15 cellular contexts compared by ENCODE assay signal in the genomic region with DNA sequence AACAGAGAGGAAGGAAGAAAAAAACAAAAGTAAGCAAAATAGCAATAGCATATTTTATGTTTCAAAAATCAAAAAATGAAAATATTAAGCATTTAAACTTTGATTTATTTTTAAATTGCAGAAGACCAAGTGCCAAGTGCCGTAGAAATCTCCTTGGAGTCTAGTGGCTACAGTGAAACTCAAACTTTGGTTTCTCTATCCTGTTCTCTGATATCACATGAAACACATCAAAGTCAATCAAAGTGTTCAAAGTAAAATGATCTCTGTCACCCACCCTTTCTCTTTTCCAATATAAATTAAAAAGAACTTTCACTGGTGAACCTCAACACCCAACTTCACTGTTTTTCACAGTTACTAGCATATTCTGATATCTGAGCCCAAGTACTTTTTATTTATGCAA.
"Had no signal": no experiment of that assay in that cellular context is flagged by ENCODE, and none has a peak within 500 bp of the region (broad histone marks: within the 10 kb centered on the region; RNA-seq: fewer than 3 reads in every experiment).

No MANE protein-coding gene starts in this region.

- ATAC-seq: activated CD4-positive, CD25-positive, alpha-beta regulatory T cell treated with anti-CD3 and anti-CD28 coated beads, Interleukin-2, amount 50 U/mL, for 24 hours; esophagus mucosa; left colon; right lobe of liver; SK-N-SH treated with all-trans-retinoic acid at 6 μM for 48 hours; stimulated activated memory B cell treated with anti-CD40 and anti-IgM and Interleukin-4, amounts not matched to agents 10 μg/mL and 1 μg/mL and 100 μg/mL, for 72 hours; upper lobe of right lung had no signal

- H3K9me3 Mint-ChIP-seq: naive B cell; stimulated activated memory B cell treated with anti-CD40 and anti-IgM and Interleukin-4, amounts not matched to agents 10 μg/mL and 1 μg/mL and 100 μg/mL, for 72 hours had no signal

- H3K27ac Mint-ChIP-seq: naive B cell; stimulated activated memory B cell treated with anti-CD40 and anti-IgM and Interleukin-4, amounts not matched to agents 10 μg/mL and 1 μg/mL and 100 μg/mL, for 72 hours had no signal

- H3K4me1 Mint-ChIP-seq: naive B cell; stimulated activated memory B cell treated with anti-CD40 and anti-IgM and Interleukin-4, amounts not matched to agents 10 μg/mL and 1 μg/mL and 100 μg/mL, for 72 hours had no signal

- FAIRE-seq: astrocyte had no signal

- H3K36me3 Mint-ChIP-seq: naive B cell; stimulated activated memory B cell treated with anti-CD40 and anti-IgM and Interleukin-4, amounts not matched to agents 10 μg/mL and 1 μg/mL and 100 μg/mL, for 72 hours had no signal

- H3K9me3 ChIP-seq: prostate gland, right lobe of liver, suprapubic skin, upper lobe of right lung had no signal

- H3K27ac ChIP-seq: dorsolateral prefrontal cortex, prostate gland, right lobe of liver, suprapubic skin, upper lobe of right lung had no signal

- H3K27me3 Mint-ChIP-seq: naive B cell had no signal

- H3K36me3 ChIP-seq: prostate gland, right lobe of liver, suprapubic skin, upper lobe of right lung had no signal

- DNase-seq: activated T-cell treated with anti-CD3 and anti-CD28 coated beads, Interleukin-2, amount 50 U/mL, for 1 hour; dorsolateral prefrontal cortex; left colon; naive B cell; right lobe of liver; Right ventricle myocardium superior; upper lobe of right lung had no signal

- H3K4me1 ChIP-seq: prostate gland, right lobe of liver, suprapubic skin, upper lobe of right lung had no signal

- H3K27me3 ChIP-seq: right lobe of liver, suprapubic skin, upper lobe of right lung had no signal

- H3K4me3 Mint-ChIP-seq: naive B cell; stimulated activated memory B cell treated with anti-CD40 and anti-IgM and Interleukin-4, amounts not matched to agents 10 μg/mL and 1 μg/mL and 100 μg/mL, for 72 hours had no signal

- H3K4me3 ChIP-seq: dorsolateral prefrontal cortex, lung, prostate gland, right lobe of liver, suprapubic skin, upper lobe of right lung had no signal
